ENCODE assay signal across 15 cellular contexts in the genomic region with DNA sequence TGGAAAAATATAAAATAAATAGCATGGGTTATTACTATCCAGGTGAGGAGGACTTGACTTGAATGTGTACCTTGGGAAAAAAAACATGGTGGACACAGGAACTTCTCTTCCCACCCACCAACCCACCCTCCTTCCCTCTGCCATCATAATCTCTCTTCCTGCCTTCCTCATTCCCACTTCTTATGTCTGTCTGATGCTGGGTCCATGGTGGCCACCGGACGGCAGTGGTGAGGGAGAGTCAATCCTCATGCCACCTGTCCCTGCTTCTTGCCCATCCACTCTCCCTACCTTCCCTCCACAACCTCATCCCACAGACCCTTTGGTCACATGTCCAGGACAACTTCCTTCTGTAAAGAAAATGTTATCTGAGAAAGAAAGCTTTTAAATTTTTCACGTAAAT.
DNase-seq lines count a peak whose midpoint lies in the region; ATAC-seq and TF ChIP-seq lines count a peak whose summit lies in the region.
"Had no signal": no experiment of that assay in that cellular context is flagged by ENCODE, and none has a peak within 500 bp of the region (broad histone marks: within the 10 kb centered on the region; RNA-seq: fewer than 3 reads in every experiment).

No MANE protein-coding gene starts in this region.

- no peak overlapping the region for H3K27ac ChIP-seq in CD8-positive, alpha-beta memory T cell (ENCODE audit: low read depth, low read length)
- H3K27ac ChIP-seq in psoas muscle, result no peak overlapping the region
- H3K27ac ChIP-seq in ascending aorta, result no peak overlapping the region
- H3K27ac ChIP-seq: HL-60, lower lobe of right lung had no signal

- POLR2A ChIA-PET in CD8-positive, alpha-beta memory T cell (lab: Charles Lee), result interaction anchor here (0.6 to 2.3 kb wide), 5 partner anchors 9 to 36 kb away, joined by 3 to 11 read pairs (median 3); no protein-coding TSS in a partner anchor
- POLR2A ChIA-PET in activated CD8-positive, alpha-beta T cell treated with anti-CD3 and anti-CD28 coated beads, Interleukin-2, amount 10 ng/mL, durations not matched to agents 7 days and 5 days (lab: Charles Lee), result interaction anchor here (0.6 to 2.4 kb wide), 3 partner anchors 73 to 270 kb away, joined by 4 to 13 read pairs (median 4); no protein-coding TSS in a partner anchor

- ATAC-seq in activated CD8-positive, alpha-beta T cell treated with anti-CD3 and anti-CD28 coated beads, Interleukin-2, amount 10 ng/mL, durations not matched to agents 7 days and 5 days, result no peak
- ATAC-seq in naive B cell (ENCODE audit: low read depth in 2 of 2), result no peak
- ATAC-seq in psoas muscle, result no peak
- ATAC-seq: lower lobe of right lung had no signal

- H3K4me3 Mint-ChIP-seq in CD8-positive, alpha-beta memory T cell, result peak overlapping the region; percentile 64 to 87 (median 82)
- peak overlapping the region; percentile 32 for H3K4me3 Mint-ChIP-seq in activated CD8-positive, alpha-beta T cell treated with anti-CD3 and anti-CD28 coated beads, Interleukin-2, amount 10 ng/mL, durations not matched to agents 7 days and 5 days
- peak overlapping the region; percentile 22 to 90 (median 76) for H3K4me3 Mint-ChIP-seq in naive B cell

- intact Hi-C loops in psoas muscle (cut with DNase I) (no loop called here), ascending aorta (cut with DNase I) (no loop called here)

- H3K4me1 ChIP-seq in CD8-positive, alpha-beta memory T cell (ENCODE audit: insufficient read depth, low read length), result peaks cover 95% of the 10 kb centered on the region
- H3K4me1 ChIP-seq in psoas muscle (no peaks in the 10 kb centered on the region), ascending aorta (no peaks in the 10 kb centered on the region)

- CTCF ChIA-PET in CD8-positive, alpha-beta memory T cell (lab: Charles Lee), result interaction anchor here (1.0 to 2.1 kb wide), 5 partner anchors 10 to 37 kb away, joined by 3 to 8 read pairs (median 5); no protein-coding TSS in a partner anchor
- CTCF ChIA-PET in activated CD8-positive, alpha-beta T cell treated with anti-CD3 and anti-CD28 coated beads, Interleukin-2, amount 10 ng/mL, durations not matched to agents 7 days and 5 days (lab: Charles Lee), result interaction anchor here (0.7 to 4.8 kb wide), 8 partner anchors 11 to 616 kb away, joined by 3 to 32 read pairs (median 11); a partner anchor contains a TSS

- DNase-seq in NCI-H2171 treated with DMSO at 0.1 percent for 48 hours (lab: John Stamatoyannopoulos, UW), result peak; percentile 71
- no peak for DNase-seq in NCI-H2171 (lab: John Stamatoyannopoulos, UW)
- DNase-seq in CD8-positive, alpha-beta memory T cell, result no peak
- no peak for DNase-seq in activated CD8-positive, alpha-beta T cell treated with anti-CD3 and anti-CD28 coated beads, Interleukin-2, amount 10 ng/mL, durations not matched to agents 7 days and 5 days
- DNase-seq in naive B cell, result no peak
- DNase-seq in psoas muscle, result no peak
- no peak for DNase-seq in ascending aorta (ENCODE audit: low spot score in 2 of 2)
- DNase-seq in ureter (ENCODE audit: low spot score), result no peak
- DNase-seq: anterior cingulate cortex, dermis blood vessel endothelial cell, H7, lower lobe of right lung, NCI-H187 treated with DMSO at 0.1 percent for 48 hours, T-helper 9 cell had no signal

- H3K4me1 Mint-ChIP-seq in CD8-positive, alpha-beta memory T cell, result peaks cover 94 to 99% (median 99%) of the 10 kb centered on the region in 3 donors
- peaks cover 94% of the 10 kb centered on the region for H3K4me1 Mint-ChIP-seq in activated CD8-positive, alpha-beta T cell treated with anti-CD3 and anti-CD28 coated beads, Interleukin-2, amount 10 ng/mL, durations not matched to agents 7 days and 5 days (ENCODE audit: low read depth)
- H3K4me1 Mint-ChIP-seq in naive B cell, result peaks cover 66 to 99% (median 93%) of the 10 kb centered on the region in 3 donors

- H3K27me3 ChIP-seq in CD8-positive, alpha-beta memory T cell (ENCODE audit: insufficient read depth, low read length, poor library complexity, severe bottlenecking), result no peaks in the 10 kb centered on the region
- no peaks in the 10 kb centered on the region for H3K27me3 ChIP-seq in psoas muscle (ENCODE audit: insufficient read depth in 3 of 3, low read length in 2 of 3)
- no peaks in the 10 kb centered on the region for H3K27me3 ChIP-seq in ascending aorta

- H3K27me3 Mint-ChIP-seq in CD8-positive, alpha-beta memory T cell, result peaks cover 0 to 2% of the 10 kb centered on the region in 2 donors
- H3K27me3 Mint-ChIP-seq in activated CD8-positive, alpha-beta T cell treated with anti-CD3 and anti-CD28 coated beads, Interleukin-2, amount 10 ng/mL, durations not matched to agents 7 days and 5 days (ENCODE audit: low read depth), result no peaks in the 10 kb centered on the region
- no peaks in the 10 kb centered on the region for H3K27me3 Mint-ChIP-seq in naive B cell

- no peaks in the 10 kb centered on the region for H3K9me3 ChIP-seq in CD8-positive, alpha-beta memory T cell (ENCODE audit: low read length)
- H3K9me3 ChIP-seq in psoas muscle (no peaks in the 10 kb centered on the region), ascending aorta (no peaks in the 10 kb centered on the region)
- H3K9me3 ChIP-seq: lower lobe of right lung had no signal

- H3K27ac Mint-ChIP-seq in CD8-positive, alpha-beta memory T cell, result peak overlapping the region; percentile 86 to 100 (median 97)
- peak overlapping the region; percentile 90 for H3K27ac Mint-ChIP-seq in activated CD8-positive, alpha-beta T cell treated with anti-CD3 and anti-CD28 coated beads, Interleukin-2, amount 10 ng/mL, durations not matched to agents 7 days and 5 days
- H3K27ac Mint-ChIP-seq in naive B cell, result peak overlapping the region; percentile 93 to 97 (median 95)

- WGBS in psoas muscle, 3 donors, result 59 to 78% (median 75%) methylated on average over 3 of the region's 3 CpGs

- no peaks in the 10 kb centered on the region for H3K9me3 Mint-ChIP-seq in CD8-positive, alpha-beta memory T cell
- no peaks in the 10 kb centered on the region for H3K9me3 Mint-ChIP-seq in activated CD8-positive, alpha-beta T cell treated with anti-CD3 and anti-CD28 coated beads, Interleukin-2, amount 10 ng/mL, durations not matched to agents 7 days and 5 days (ENCODE audit: insufficient read depth)
- H3K9me3 Mint-ChIP-seq in naive B cell, result peaks cover 0 to 11% (median 2%) of the 10 kb centered on the region in 7 donors

- peaks cover 12% of the 10 kb centered on the region for H3K36me3 ChIP-seq in CD8-positive, alpha-beta memory T cell (ENCODE audit: insufficient read depth, low read length)
- no peaks in the 10 kb centered on the region for H3K36me3 ChIP-seq in psoas muscle (ENCODE audit: insufficient read depth in 1 of 2, low read depth in 1 of 2)
- peaks cover 13 to 40% of the 10 kb centered on the region in 2 donors for H3K36me3 ChIP-seq in ascending aorta

- peaks cover 30 to 70% (median 33%) of the 10 kb centered on the region in 3 donors for H3K36me3 Mint-ChIP-seq in CD8-positive, alpha-beta memory T cell
- H3K36me3 Mint-ChIP-seq in activated CD8-positive, alpha-beta T cell treated with anti-CD3 and anti-CD28 coated beads, Interleukin-2, amount 10 ng/mL, durations not matched to agents 7 days and 5 days (ENCODE audit: low read depth), result peaks cover 68% of the 10 kb centered on the region
- peaks cover 18 to 31% of the 10 kb centered on the region in 2 donors for H3K36me3 Mint-ChIP-seq in naive B cell

- TF ChIP-seq CTCF in psoas muscle (IDR thresholded peaks at IDR 0.05) (no peak), ascending aorta (IDR thresholded peaks at IDR 0.05) (no peak)

- no peak overlapping the region for H3K4me3 ChIP-seq in CD8-positive, alpha-beta memory T cell (ENCODE audit: low read length)
- H3K4me3 ChIP-seq in psoas muscle, result no peak overlapping the region
- H3K4me3 ChIP-seq in ascending aorta, result no peak overlapping the region
- H3K4me3 ChIP-seq: lower lobe of right lung had no signal

Comparison
In these comparisons a context has a peak if more than half of its experiments do, and no peak if none do; other contexts are left out.
1. H3K4me3 Mint-ChIP-seq: peak in every context shown above with its lines; median percentile 82 in CD8-positive, alpha-beta memory T cell; 76 in naive B cell; 32 in activated CD8-positive, alpha-beta T cell treated with anti-CD3 and anti-CD28 coated beads, Interleukin-2, amount 10 ng/mL, durations not matched to agents 7 days and 5 days.